ENCODE assay signal across 2 cellular contexts in the genomic region with DNA sequence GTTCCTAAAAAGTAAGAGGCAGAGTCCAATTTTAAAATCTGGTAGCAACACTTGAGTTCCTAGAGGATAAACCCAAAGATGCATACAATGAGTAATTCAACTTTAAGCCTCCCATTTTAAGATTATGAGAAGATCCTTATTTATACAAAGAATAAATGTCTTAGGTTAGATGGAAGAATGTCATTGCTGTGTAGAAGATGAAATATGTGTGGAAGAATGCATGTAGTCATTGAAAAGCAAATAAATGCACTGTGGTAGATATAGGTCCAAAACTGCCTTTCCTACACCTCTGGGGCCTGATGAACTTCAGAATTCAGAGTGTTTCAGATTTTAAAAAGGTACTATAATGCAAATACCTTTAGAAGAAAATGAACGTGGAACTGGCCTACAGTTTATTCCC.
TF ChIP-seq lines count a peak whose summit lies in the region.

No MANE protein-coding gene starts in this region.

TF ChIP-seq in A549, 52 proteins besides CTCF, POLR2A, EP300 and RAD21 (continued from another document):
- TF ChIP-seq CHD2 (IDR thresholded peaks at IDR 0.05; ENCODE audit: low read length, partially characterized antibody) (no peak), CBX8 (IDR thresholded peaks at IDR 0.05) (no peak), MAFK (IDR thresholded peaks at IDR 0.05; ENCODE audit: partially characterized antibody) (no peak), EHMT2 (IDR thresholded peaks at IDR 0.05; ENCODE audit: low read depth) (no peak), GATA3 (IDR thresholded peaks at IDR 0.05; ENCODE audit: borderline replicate concordance) (no peak)

TF ChIP-seq in IMR-90, 13 proteins besides CTCF, POLR2A, EP300 and RAD21:
- TF ChIP-seq, protein P1, sequence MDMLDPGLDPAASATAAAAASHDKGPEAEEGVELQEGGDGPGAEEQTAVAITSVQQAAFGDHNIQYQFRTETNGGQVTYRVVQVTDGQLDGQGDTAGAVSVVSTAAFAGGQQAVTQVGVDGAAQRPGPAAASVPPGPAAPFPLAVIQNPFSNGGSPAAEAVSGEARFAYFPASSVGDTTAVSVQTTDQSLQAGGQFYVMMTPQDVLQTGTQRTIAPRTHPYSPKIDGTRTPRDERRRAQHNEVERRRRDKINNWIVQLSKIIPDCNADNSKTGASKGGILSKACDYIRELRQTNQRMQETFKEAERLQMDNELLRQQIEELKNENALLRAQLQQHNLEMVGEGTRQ (IDR thresholded peaks at IDR 0.05; ENCODE audit: low read depth, low read length) = no peak
- TF ChIP-seq MXI1 (IDR thresholded peaks at IDR 0.05; ENCODE audit: borderline replicate concordance, low read depth, low read length) = no peak
- TF ChIP-seq RFX5 (IDR thresholded peaks at IDR 0.05; ENCODE audit: low read depth, low read length) = no peak
- no peak for TF ChIP-seq NFE2L2 (IDR thresholded peaks at IDR 0.05; ENCODE audit: low read depth, low read length)
- TF ChIP-seq CHD1 (IDR thresholded peaks at IDR 0.05; ENCODE audit: low read depth, low read length) = no peak
